1 cellular context compared by ENCODE assay signal in genomic region chr3:180983136-180983535, GRCh38.
TF ChIP-seq lines count a peak whose summit lies in the region.

No MANE protein-coding gene starts in this region.

TF ChIP-seq in WTC11, 78 proteins besides CTCF, POLR2A, EP300 and RAD21 (continued from another document):
- no peak for TF ChIP-seq ZMAT4 (CRISPR knock-in tag; IDR thresholded peaks at IDR 0.05)
- no peak for TF ChIP-seq ARID4B (CRISPR knock-in tag; IDR thresholded peaks at IDR 0.05; ENCODE audit: borderline replicate concordance)
TF ChIP-seq in WTC11: peak in this region for 0.
